ENCODE assay signal across 8 cellular contexts in the genomic region with DNA sequence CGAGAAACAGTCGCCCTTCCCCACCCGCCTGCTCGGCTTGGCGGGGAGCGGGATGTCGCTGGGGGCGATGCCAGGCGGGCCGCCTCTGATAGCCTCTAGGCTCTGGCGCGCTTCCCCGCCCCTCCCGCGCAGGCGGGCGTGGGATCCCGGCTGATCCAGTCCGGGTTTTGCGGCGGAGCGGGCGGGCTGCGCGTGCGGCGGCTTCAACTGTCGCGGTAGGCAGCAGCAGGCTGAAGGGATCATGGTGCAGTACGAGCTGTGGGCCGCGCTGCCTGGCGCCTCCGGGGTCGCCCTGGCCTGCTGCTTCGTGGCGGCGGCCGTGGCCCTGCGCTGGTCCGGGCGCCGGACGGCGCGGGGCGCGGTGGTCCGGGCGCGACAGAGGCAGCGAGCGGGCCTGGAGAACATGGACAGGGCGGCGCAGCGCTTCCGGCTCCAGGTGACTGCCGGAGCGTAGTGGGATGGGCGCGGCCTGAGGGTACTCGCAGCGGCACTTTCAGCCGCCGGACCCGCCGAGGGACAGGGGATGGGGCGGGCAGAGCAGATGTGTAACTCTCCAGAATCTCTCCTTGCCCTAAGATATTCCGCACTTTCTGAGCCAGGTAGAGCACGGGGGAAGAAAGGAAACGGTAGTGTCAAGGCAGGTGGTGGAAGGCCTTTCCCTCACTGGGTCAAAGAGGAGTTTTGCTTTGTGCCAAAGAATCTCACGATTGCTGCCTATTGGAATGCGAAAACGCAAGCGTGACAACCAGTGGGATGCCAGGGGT. TPM values are rescaled to one million over a fixed set of nuclear protein-coding genes. Genes with fewer than 3 reads are reported as not detected.
DNase-seq lines count a peak whose midpoint lies in the region; ATAC-seq and TF ChIP-seq lines count a peak whose summit lies in the region.

A gene (plus strand): TSS at position 210 of the 764 bp plus-strand sequence. CDS start 32 bp downstream, at position 242.

- POLR2A ChIA-PET in activated CD8-positive, alpha-beta T cell treated with anti-CD3 and anti-CD28 coated beads for 36 hours (lab: Charles Lee): no interaction called here

- CTCF ChIA-PET in activated CD8-positive, alpha-beta T cell treated with anti-CD3 and anti-CD28 coated beads for 36 hours (lab: Charles Lee): no interaction called here

- intact Hi-C loops in activated CD8-positive, alpha-beta T cell treated with anti-CD3 and anti-CD28 coated beads for 36 hours (cut with micrococcal nuclease): no loop called here

- peaks cover 21% of the 10 kb centered on the region for H3K27me3 Mint-ChIP-seq in activated CD8-positive, alpha-beta T cell treated with anti-CD3 and anti-CD28 coated beads for 36 hours

- H3K27ac ChIP-seq in HUES6 (ENCODE audit: low read depth, low read length) (no peak within 1 kb of the TSS), lung (ENCODE audit: low read depth in 1 of 2, low read length in 1 of 2) (peak within 1 kb of the TSS in 1 of 2 donors; percentile 86)

- H3K36me3 ChIP-seq in HUES6 (ENCODE audit: control insufficient read depth, insufficient read depth, low read length): no peaks in the 10 kb centered on the region
- no peaks in the 10 kb centered on the region for H3K36me3 ChIP-seq in lung (ENCODE audit: control insufficient read depth in 2 of 2, insufficient read depth in 2 of 2, low read length in 2 of 2)

- H3K4me1 ChIP-seq in HUES6 (ENCODE audit: control insufficient read depth, insufficient read depth, low read length) (peaks cover 7% of the 10 kb centered on the region; the same call in 1 of the 2 replicates), lung (ENCODE audit: control insufficient read depth in 2 of 2, insufficient read depth in 2 of 2, low read length in 2 of 2) (peaks cover 0 to 10% of the 10 kb centered on the region in 2 donors)

- 4 to 6% methylated on average over 75 of the region's 75 CpGs for WGBS in lung, 2 donors

- no peak within 1 kb of the TSS for H3K27ac Mint-ChIP-seq in activated CD8-positive, alpha-beta T cell treated with anti-CD3 and anti-CD28 coated beads for 36 hours

- TF ChIP-seq CTCF in activated CD8-positive, alpha-beta T cell treated with anti-CD3 and anti-CD28 coated beads for 36 hours (IDR thresholded peaks at IDR 0.05): no peak
- TF ChIP-seq CTCF in lung (IDR thresholded peaks at IDR 0.05; ENCODE audit: control extremely low read depth, extremely low read depth): no peak

- H3K4me3 ChIP-seq in HUES6 (ENCODE audit: low read depth, low read length) (peak within 1 kb of the TSS; percentile 88), lung (peak within 1 kb of the TSS; percentile 57)

- H3K9me3 ChIP-seq in HUES6 (ENCODE audit: control insufficient read depth, insufficient read depth, low read depth, low read length) (peaks cover 18% of the 10 kb centered on the region), lung (ENCODE audit: control insufficient read depth in 2 of 2, insufficient read depth in 1 of 2, low read length in 1 of 2) (peaks cover 0 to 8% of the 10 kb centered on the region in 2 donors)

- peaks cover 5% of the 10 kb centered on the region for H3K9me3 Mint-ChIP-seq in activated CD8-positive, alpha-beta T cell treated with anti-CD3 and anti-CD28 coated beads for 36 hours

- H3K27me3 ChIP-seq in HUES6 (ENCODE audit: control insufficient read depth, insufficient read depth, low read length): peaks cover 35% of the 10 kb centered on the region
- no peaks in the 10 kb centered on the region for H3K27me3 ChIP-seq in lung (ENCODE audit: control insufficient read depth, insufficient read depth)

- H3K36me3 Mint-ChIP-seq in activated CD8-positive, alpha-beta T cell treated with anti-CD3 and anti-CD28 coated beads for 36 hours (ENCODE audit: low read depth): peaks cover 22% of the 10 kb centered on the region

- H3K4me1 Mint-ChIP-seq in activated CD8-positive, alpha-beta T cell treated with anti-CD3 and anti-CD28 coated beads for 36 hours (ENCODE audit: low read depth): peaks cover 4% of the 10 kb centered on the region

- peak within 1 kb of the TSS; percentile 62 for H3K4me3 Mint-ChIP-seq in activated CD8-positive, alpha-beta T cell treated with anti-CD3 and anti-CD28 coated beads for 36 hours

- DNase-seq in AG08395 (ENCODE audit: low spot score) (peak; percentile 61), lung (ENCODE audit: low spot score) (peak; percentile 76), NCI-H774 (lab: John Stamatoyannopoulos, UW) (no peak)
- DNase-seq in activated CD8-positive, alpha-beta T cell treated with anti-CD3 and anti-CD28 coated beads for 36 hours: peak; percentile 57
- peak; percentile 9 for DNase-seq in effector CD8-positive, alpha-beta T cell (lab: John Stamatoyannopoulos, UW)
- DNase-seq in stimulated activated CD4-positive, alpha-beta T cell treated with anti-CD3 and anti-CD28 coated beads, TNF-alpha, amount 100 ng/mL, for 24 hours (ENCODE audit: low read depth in 3 of 3): peak; percentile 8 to 49 (median 21)

- H3K9ac ChIP-seq in HUES6 (ENCODE audit: low read length): peak within 1 kb of the TSS; percentile 50

- ATAC-seq in activated CD8-positive, alpha-beta T cell treated with anti-CD3 and anti-CD28 coated beads for 36 hours: peak; percentile 71
- ATAC-seq in lung (ENCODE audit: insufficient read depth, low FRiP score): peak; percentile 91
- no peak for ATAC-seq in HG02973 (IDR thresholded peaks at IDR 0.05; ENCODE audit: unreplicated experiment)

RNA-seq across cellular contexts. Expression of the gene that starts here (rescaled TPM):
- total RNA-seq in activated CD8-positive, alpha-beta T cell treated with anti-CD3 and anti-CD28 coated beads for 36 hours: 1 to 10 TPM; 3.0 to 4.7 TPM
- total RNA-seq in lung: 10 to 100 TPM; 22.2 to 33.4 TPM
- 10 to 100 TPM; 13.9 to 34.8 TPM for polyA plus RNA-seq in lung

Comparison
In these comparisons a context has a peak if more than half of its experiments do, and no peak if none do; other contexts are left out.
1. RNA of the gene that starts here (total RNA-seq): 22.2 to 33.4 TPM in lung; 3.0 to 4.7 TPM in activated CD8-positive, alpha-beta T cell treated with anti-CD3 and anti-CD28 coated beads for 36 hours; every median in the first group is over 4 times any median in the second.